1 cellular context compared by ENCODE assay signal in genomic region chr6:157492249-157492648, GRCh38.
TF ChIP-seq lines count a peak whose summit lies in the region.

No MANE protein-coding gene starts in this region.

TF ChIP-seq in GM23338, 12 proteins besides CTCF, POLR2A, EP300 and RAD21 (continued from another document):
- TF ChIP-seq ZNF462 (CRISPR knock-in tag; IDR thresholded peaks at IDR 0.05): no peak
- no peak for TF ChIP-seq REST (IDR thresholded peaks at IDR 0.05; ENCODE audit: unreplicated experiment)
- TF ChIP-seq STAT1 (IDR thresholded peaks at IDR 0.05; ENCODE audit: unreplicated experiment): no peak
- no peak for TF ChIP-seq EZH2phosphoT487 (IDR thresholded peaks at IDR 0.05; ENCODE audit: unreplicated experiment)
- no peak for TF ChIP-seq NANOG (IDR thresholded peaks at IDR 0.05; ENCODE audit: borderline replicate concordance)
- TF ChIP-seq ZNF114 (CRISPR knock-in tag; IDR thresholded peaks at IDR 0.05): no peak
- no peak for TF ChIP-seq CREB1 (CRISPR knock-in tag; IDR thresholded peaks at IDR 0.05; ENCODE audit: low read depth)
- TF ChIP-seq JUNB (IDR thresholded peaks at IDR 0.05; ENCODE audit: unreplicated experiment): no peak
- no peak for TF ChIP-seq ETS1 (IDR thresholded peaks at IDR 0.05)
- no peak for TF ChIP-seq ZNF331 (CRISPR knock-in tag; IDR thresholded peaks at IDR 0.05; ENCODE audit: low read depth)
